ENCODE assay signal across 12 cellular contexts in genomic region chr20:63559485-63560332, GRCh38. TPM values are rescaled to one million over a fixed set of nuclear protein-coding genes. Genes with fewer than 3 reads are reported as not detected.
DNase-seq lines count a peak whose midpoint lies in the region; ATAC-seq, FAIRE-seq and TF ChIP-seq lines count a peak whose summit lies in the region.
"Not testable (repeated sequence)": the region's sequence is repeated elsewhere in the genome, so short reads cannot be mapped to it uniquely, and the experiment has no call there.
"Had no signal": no experiment of that assay in that cellular context is flagged by ENCODE, and none has a peak within 500 bp of the region (broad histone marks: within the 10 kb centered on the region; RNA-seq: fewer than 3 reads in every experiment).

No MANE protein-coding gene starts in this region.

- H3K27ac ChIP-seq in CD4-positive, alpha-beta T cell (ENCODE audit: low read depth, low read length); GM23338 (ENCODE audit: low read depth); H1 (ENCODE audit: low read depth, low read length): not testable (repeated sequence)

- TF ChIP-seq RAD21 in H1 (IDR thresholded peaks at IDR 0.05 in 1 of 2, conservative IDR thresholded peaks at IDR 0.05 in 1 of 2; ENCODE audit: low read depth in 2 of 2, low read length in 2 of 2): not testable (repeated sequence)

- H3K56ac ChIP-seq in H1 (replicated peaks; ENCODE audit: insufficient read length, low read depth, low read length): not testable (repeated sequence)

- not testable (repeated sequence) for H2BK20ac ChIP-seq in H1 (ENCODE audit: low read length)

- not testable (repeated sequence) for H3K9me3 Mint-ChIP-seq in CD4-positive, alpha-beta T cell; GM23338; activated naive CD4-positive, alpha-beta T cell treated with anti-CD3 and anti-CD28 coated beads for 36 hours

- not testable (repeated sequence) for H4K5ac ChIP-seq in H1 (ENCODE audit: insufficient read length, low read depth, low read length)

- 0 out of 2 replicates have a peak overlapping the region, but pooled peaks have one; percentile 25 for H4K8ac ChIP-seq in H1 (ENCODE audit: extremely low read depth, insufficient read depth, low read length)

- H3K9me3 ChIP-seq in CD4-positive, alpha-beta T cell (ENCODE audit: control insufficient read depth, low read length); H1 (ENCODE audit: insufficient read depth in 2 of 2, low read depth in 1 of 2, low read length in 1 of 2): not testable (repeated sequence)

- CTCF ChIA-PET in CD4-positive, alpha-beta T cell (lab: Charles Lee); activated naive CD4-positive, alpha-beta T cell treated with anti-CD3 and anti-CD28 coated beads for 36 hours (lab: Charles Lee): not testable (repeated sequence)
- CTCF ChIA-PET in H1 (lab: Charles Lee; ENCODE audit: partially characterized antibody): interaction anchor here (0.6 kb wide), 2 partner anchors 13 to 17 kb away, joined by 3 to 4 read pairs; no protein-coding TSS in a partner anchor

- not testable (repeated sequence) for H3F3A ChIP-seq in GM23338 (replicated peaks; ENCODE audit: low read depth)

- H3K4me1 Mint-ChIP-seq in CD4-positive, alpha-beta T cell (ENCODE audit: low read depth); GM23338; activated naive CD4-positive, alpha-beta T cell treated with anti-CD3 and anti-CD28 coated beads for 36 hours (ENCODE audit: low read depth): not testable (repeated sequence)

- H3K4me2 ChIP-seq in GM23338; H1 (ENCODE audit: insufficient read depth in 1 of 2, low read depth in 2 of 2, low read length in 2 of 2): not testable (repeated sequence)

- not testable (repeated sequence) for H2BK120ac ChIP-seq in H1 (replicated peaks; ENCODE audit: low read depth, low read length)

- peak in 6 of 10 experiments; percentile 37 to 65 (median 58) for DNase-seq in CD4-positive, alpha-beta T cell
- not testable (repeated sequence) for DNase-seq in GM23338 (ENCODE audit: low spot score)
- peak; percentile 33 for DNase-seq in T follicular helper cell (ENCODE audit: low read depth)
- peak; percentile 47 for DNase-seq in activated CD4-positive, alpha-beta T cell treated with anti-CD3 and anti-CD28 coated beads, Interleukin-2, amount 50 U/mL, for 1 hour
- DNase-seq in activated T-cell treated with anti-CD3 and anti-CD28 coated beads for 48 hours (ENCODE audit: low read depth): peak; percentile 52
- peak; percentile 61 for DNase-seq in activated naive CD4-positive, alpha-beta T cell treated with anti-CD3 and anti-CD28 coated beads for 36 hours
- peak in 1 of 2 experiments; percentile 77 for DNase-seq in H1 (ENCODE audit: low read depth in 1 of 2, low spot score in 2 of 2)
- peak; percentile 67 for DNase-seq in stimulated activated CD4-positive, alpha-beta T cell treated with anti-CD3 and anti-CD28 coated beads, Interleukin-1b, Interleukin-23, amount 100 ng/mL, for 48 hours

- H3K79me2 ChIP-seq in GM23338 (replicated peaks; ENCODE audit: insufficient read depth); H1 (ENCODE audit: control insufficient read depth in 1 of 2, insufficient read depth in 2 of 2, low read length in 2 of 2): not testable (repeated sequence)

- H3K27ac Mint-ChIP-seq in CD4-positive, alpha-beta T cell; GM23338; activated naive CD4-positive, alpha-beta T cell treated with anti-CD3 and anti-CD28 coated beads for 36 hours: not testable (repeated sequence)

- not testable (repeated sequence) for H4K20me1 ChIP-seq in GM23338 (replicated peaks; ENCODE audit: insufficient read depth); H1 (replicated peaks in 1 of 2; ENCODE audit: control insufficient read depth in 1 of 2, insufficient read depth in 2 of 2, low read length in 2 of 2)

- not testable (repeated sequence) for H4K91ac ChIP-seq in H1 (replicated peaks; ENCODE audit: insufficient read length, low read length)

- not testable (repeated sequence) for H3K9ac ChIP-seq in H1 (replicated peaks in 1 of 4; ENCODE audit: extremely low read depth in 1 of 4, low read depth in 3 of 4, low read length in 3 of 4)

- not testable (repeated sequence) for H3K14ac ChIP-seq in H1 (ENCODE audit: insufficient read length)

- intact Hi-C loops in CD4-positive, alpha-beta T cell (cut with DNase I, micrococcal nuclease); activated naive CD4-positive, alpha-beta T cell treated with anti-CD3 and anti-CD28 coated beads for 36 hours (cut with micrococcal nuclease): not testable (repeated sequence)

- not testable (repeated sequence) for H3K23ac ChIP-seq in H1 (ENCODE audit: insufficient read length)

- 92% methylated on average over 23 of the region's 31 CpGs; no CpG with 5 or more reads in 1 of the 2 experiments for WGBS in H1 (ENCODE audit: extremely low coverage in 1 of 2, insufficient coverage in 1 of 2, insufficient read length in 1 of 2, insufficient replicate concordance in 2 of 2, low coverage in 1 of 2, low lambda C conversion rate in 2 of 2, missing lambda C conversion rate in 1 of 2), 2 experiments

- not testable (repeated sequence) for H3K4ac ChIP-seq in H1 (replicated peaks; ENCODE audit: insufficient read length, low read depth, low read length)

- H3K27me3 ChIP-seq in CD4-positive, alpha-beta T cell (ENCODE audit: control insufficient read depth, insufficient read depth, low read length); GM23338 (ENCODE audit: insufficient read depth); H1 (replicated peaks in 1 of 4; ENCODE audit: control insufficient read depth in 3 of 4, extremely low read depth in 1 of 4, insufficient read depth in 3 of 4, low read length in 3 of 4): not testable (repeated sequence)

- H3K4me1 ChIP-seq in GM23338 (ENCODE audit: insufficient read depth); H1 (replicated peaks in 1 of 4; ENCODE audit: control insufficient read depth in 3 of 4, insufficient read depth in 4 of 4, low read length in 3 of 4): not testable (repeated sequence)

- H3K36me3 Mint-ChIP-seq in CD4-positive, alpha-beta T cell (ENCODE audit: low read depth): peaks cover 11% of the 10 kb centered on the region
- H3K36me3 Mint-ChIP-seq in GM23338 (ENCODE audit: low read depth); activated naive CD4-positive, alpha-beta T cell treated with anti-CD3 and anti-CD28 coated beads for 36 hours (ENCODE audit: low read depth): not testable (repeated sequence)

- not testable (repeated sequence) for TF ChIP-seq POLR2A in H1 (IDR thresholded peaks at IDR 0.05; ENCODE audit: control extremely low read depth in 1 of 2, low read depth in 2 of 2, low read length in 2 of 2)

- not testable (repeated sequence) for H2BK15ac ChIP-seq in H1 (ENCODE audit: low read length)

- ATAC-seq in CD4-positive, alpha-beta T cell (ENCODE audit: poor library complexity): peak; percentile 17
- ATAC-seq in GM23338: peak; percentile 17

- H3K27me3 Mint-ChIP-seq in CD4-positive, alpha-beta T cell; GM23338 (ENCODE audit: insufficient read depth, low read depth, poor library complexity); activated naive CD4-positive, alpha-beta T cell treated with anti-CD3 and anti-CD28 coated beads for 36 hours (ENCODE audit: low read depth): not testable (repeated sequence)

- TF ChIP-seq EP300 in H1 (IDR thresholded peaks at IDR 0.05; ENCODE audit: borderline replicate concordance in 1 of 2, low read depth in 2 of 2, low read length in 2 of 2): not testable (repeated sequence)

- H3K23me2 ChIP-seq in H1 (ENCODE audit: low read depth, low read length): not testable (repeated sequence)

- POLR2A ChIA-PET in CD4-positive, alpha-beta T cell (lab: Charles Lee): not testable (repeated sequence)
- POLR2A ChIA-PET in H1 (lab: Charles Lee; ENCODE audit: partially characterized antibody): interaction anchor here (1.2 to 1.7 kb wide), 2 partner anchors 9 to 14 kb away, joined by 3 to 5 read pairs; partner anchors contain the start of gene HELZ2

- not testable (repeated sequence) for H3K4me3 ChIP-seq in GM23338; H1 (ENCODE audit: extremely low read depth in 1 of 4, insufficient read depth in 2 of 4, low read depth in 3 of 4, low read length in 4 of 4)

- H3K4me3 Mint-ChIP-seq in CD4-positive, alpha-beta T cell; GM23338; activated naive CD4-positive, alpha-beta T cell treated with anti-CD3 and anti-CD28 coated beads for 36 hours: not testable (repeated sequence)

- not testable (repeated sequence) for H2BK5ac ChIP-seq in H1 (ENCODE audit: low read depth, low read length)

- H3K18ac ChIP-seq in H1 (ENCODE audit: extremely low read depth, low read length): not testable (repeated sequence)

- not testable (repeated sequence) for H3K79me1 ChIP-seq in H1 (ENCODE audit: low read depth, low read length)

- not testable (repeated sequence) for H3K36me3 ChIP-seq in GM23338 (ENCODE audit: insufficient read depth); H1 (ENCODE audit: control insufficient read depth in 2 of 4, insufficient read depth in 4 of 4, low read length in 3 of 4)

- not testable (repeated sequence) for TF ChIP-seq CTCF in CD4-positive, alpha-beta T cell (IDR thresholded peaks at IDR 0.05); GM23338 (conservative IDR thresholded peaks at IDR 0.05; ENCODE audit: low read depth in 2 of 2); H1 (IDR thresholded peaks at IDR 0.05; ENCODE audit: control extremely low read depth in 1 of 3, insufficient read depth in 1 of 3, low read depth in 1 of 3, low read length in 3 of 3)

- FAIRE-seq in H1 (lab: Jason Lieb, UNC): peak; percentile 52

- H2AFZ ChIP-seq in GM23338; H1 (ENCODE audit: low read length): not testable (repeated sequence)

- H2AK5ac ChIP-seq in H1 (ENCODE audit: low read depth, low read length): not testable (repeated sequence)

- not testable (repeated sequence) for H2BK12ac ChIP-seq in H1 (ENCODE audit: low read depth, low read length)

- H3K9me2 ChIP-seq in GM23338 (ENCODE audit: insufficient read depth): not testable (repeated sequence)

RNA-seq across cellular contexts. Expression of gene FNDC11, which starts 5.8 kb away (rescaled TPM):
- 1 to 10 TPM; 1.7 to 1.8 TPM for total RNA-seq in CD4-positive, alpha-beta T cell
- 5.3 and 6.5 TPM in 2 replicates for total RNA-seq in GM23338 (2014; rRNA removed; shearing (Covaris generic))
- polyA plus RNA-seq in GM23338 (2016; fragmentation: Nextera tagmentation; extraction: Ambion mirVana) (3.4 and 3.5 TPM in 2 replicates), H1 (2011; rRNA removed) (8.8 and 13.5 TPM in 2 replicates)
- total RNA-seq in activated naive CD4-positive, alpha-beta T cell treated with anti-CD3 and anti-CD28 coated beads for 36 hours: under 1 TPM in 1 of 2 experiments, not detected in 1; 0.10 TPM
- 2.5 and 2.6 TPM in 2 replicates for total RNA-seq in H1 (2021; fragmentation: NEBNext Ultra II Directional; extraction: Animal tissue kit (Norgen Biotek cat#: 25700))
- 9.1 TPM for polyA plus RNA-seq in H1 (2011; cell fraction: cytosol; rRNA removed)
- polyA plus RNA-seq in H1 (2011; cell fraction: nucleus; rRNA removed): 17.7 TPM
- 2.1 to 3.9 TPM (median 3.5 TPM) in 4 replicates for polyA plus RNA-seq in H1 (2012, experiment 1 of 2)
- polyA plus RNA-seq in H1 (2012, experiment 2 of 2): 3.5 TPM
- 3.0 TPM for polyA plus RNA-seq in H1 (2013, experiment 1 of 2)
- 2.8 TPM for polyA plus RNA-seq in H1 (2013, experiment 2 of 2)
- polyA minus RNA-seq in H1 (2011; rRNA and poly(A)+ RNA removed): 2.3 and 2.5 TPM in 2 replicates
- 4.5 TPM for polyA minus RNA-seq in H1 (2011; cell fraction: cytosol; rRNA and poly(A)+ RNA removed)
- polyA minus RNA-seq in H1 (2011; cell fraction: nucleus; rRNA and poly(A)+ RNA removed): 7.0 TPM
- total RNA-seq: HFFc6, HT1080 had no signal

RNA-seq across cellular contexts. Expression of gene SRMS, which starts 12.2 kb away (rescaled TPM):
- not detected for total RNA-seq in CD4-positive, alpha-beta T cell
- 0.50 and 0.59 TPM in 2 replicates for total RNA-seq in GM23338 (2014; rRNA removed; shearing (Covaris generic))
- polyA plus RNA-seq in GM23338 (2016; fragmentation: Nextera tagmentation; extraction: Ambion mirVana) (0.23 TPM in 1 of 2 replicates, not detected in the other), H1 (2011; rRNA removed) (0.39 and 0.66 TPM in 2 replicates)
- total RNA-seq in activated naive CD4-positive, alpha-beta T cell treated with anti-CD3 and anti-CD28 coated beads for 36 hours: not detected
- total RNA-seq in H1 (2021; fragmentation: NEBNext Ultra II Directional; extraction: Animal tissue kit (Norgen Biotek cat#: 25700)): 0.29 and 0.76 TPM in 2 replicates
- polyA plus RNA-seq in H1 (2011; cell fraction: cytosol; rRNA removed): 0.36 TPM
- polyA plus RNA-seq in H1 (2011; cell fraction: nucleus; rRNA removed): 2.9 TPM
- polyA plus RNA-seq in H1 (2012, experiment 1 of 2): 0.23 to 0.46 TPM (median 0.39 TPM) in 4 replicates
- polyA plus RNA-seq in H1 (2012, experiment 2 of 2): 0.10 TPM
- polyA plus RNA-seq in H1 (2013, experiment 1 of 2): 0.28 TPM
- 0.15 TPM for polyA plus RNA-seq in H1 (2013, experiment 2 of 2)
- 0.10 TPM in 1 of 2 replicates, not detected in the other for polyA minus RNA-seq in H1 (2011; rRNA and poly(A)+ RNA removed)
- polyA minus RNA-seq in H1 (2011; cell fraction: cytosol; rRNA and poly(A)+ RNA removed): not detected
- polyA minus RNA-seq in H1 (2011; cell fraction: nucleus; rRNA and poly(A)+ RNA removed): 0.50 TPM
- total RNA-seq: HFFc6, HT1080, Right ventricle myocardium inferior, SJCRH30 had no signal

RNA-seq across cellular contexts. Expression of gene HELZ2, which starts 14.3 kb away (rescaled TPM):
- 10 to 100 TPM; 57.7 to 59.6 TPM for total RNA-seq in CD4-positive, alpha-beta T cell
- 39.6 and 48.9 TPM in 2 replicates for total RNA-seq in GM23338 (2014; rRNA removed; shearing (Covaris generic))
- polyA plus RNA-seq in GM23338 (2016; fragmentation: Nextera tagmentation; extraction: Ambion mirVana): 4.6 and 5.2 TPM in 2 replicates
- total RNA-seq in activated naive CD4-positive, alpha-beta T cell treated with anti-CD3 and anti-CD28 coated beads for 36 hours: 10 to 100 TPM; 20.0 to 20.4 TPM
- total RNA-seq in H1 (2021; fragmentation: NEBNext Ultra II Directional; extraction: Animal tissue kit (Norgen Biotek cat#: 25700)): 17.5 and 18.2 TPM in 2 replicates
- 7.9 and 14.0 TPM in 2 replicates for polyA plus RNA-seq in H1 (2011; rRNA removed)
- 10.0 TPM for polyA plus RNA-seq in H1 (2011; cell fraction: cytosol; rRNA removed)
- 48.4 TPM for polyA plus RNA-seq in H1 (2011; cell fraction: nucleus; rRNA removed)
- polyA plus RNA-seq in H1 (2012, experiment 1 of 2): 7.8 to 17.1 TPM (median 14.4 TPM) in 4 replicates
- 9.1 TPM for polyA plus RNA-seq in H1 (2012, experiment 2 of 2)
- polyA plus RNA-seq in H1 (2013, experiment 1 of 2): 9.5 TPM
- 8.5 TPM for polyA plus RNA-seq in H1 (2013, experiment 2 of 2)
- polyA minus RNA-seq in H1 (2011; rRNA and poly(A)+ RNA removed): 16.0 and 19.4 TPM in 2 replicates
- polyA minus RNA-seq in H1 (2011; cell fraction: cytosol; rRNA and poly(A)+ RNA removed): 21.0 TPM
- 35.2 TPM for polyA minus RNA-seq in H1 (2011; cell fraction: nucleus; rRNA and poly(A)+ RNA removed)

RNA-seq across cellular contexts. Expression of gene PTK6, which starts 22.5 kb away (rescaled TPM):
- under 1 TPM; 0.19 to 0.22 TPM for total RNA-seq in CD4-positive, alpha-beta T cell
- 0.28 TPM in 1 of 2 replicates, not detected in the other for total RNA-seq in GM23338 (2014; rRNA removed; shearing (Covaris generic))
- polyA plus RNA-seq in GM23338 (2016; fragmentation: Nextera tagmentation; extraction: Ambion mirVana): 0.07 TPM in 1 of 2 replicates, not detected in the other
- total RNA-seq in activated naive CD4-positive, alpha-beta T cell treated with anti-CD3 and anti-CD28 coated beads for 36 hours: under 1 TPM; 0.35 to 0.38 TPM
- 0.17 and 0.19 TPM in 2 replicates for total RNA-seq in H1 (2021; fragmentation: NEBNext Ultra II Directional; extraction: Animal tissue kit (Norgen Biotek cat#: 25700))
- polyA plus RNA-seq in H1 (2011; rRNA removed): 0.12 and 0.30 TPM in 2 replicates
- polyA plus RNA-seq in H1 (2011; cell fraction: cytosol; rRNA removed): 0.27 TPM
- polyA plus RNA-seq in H1 (2011; cell fraction: nucleus; rRNA removed): 0.67 TPM
- 0.32 to 0.41 TPM (median 0.40 TPM) in 4 replicates for polyA plus RNA-seq in H1 (2012, experiment 1 of 2)
- polyA plus RNA-seq in H1 (2012, experiment 2 of 2): 0.25 TPM
- 0.08 TPM for polyA plus RNA-seq in H1 (2013, experiment 1 of 2)
- polyA plus RNA-seq in H1 (2013, experiment 2 of 2): 0.07 TPM
- 0.12 TPM in 1 of 2 replicates, not detected in the other for polyA minus RNA-seq in H1 (2011; rRNA and poly(A)+ RNA removed)
- 0.37 TPM for polyA minus RNA-seq in H1 (2011; cell fraction: cytosol; rRNA and poly(A)+ RNA removed)
- 0.20 TPM for polyA minus RNA-seq in H1 (2011; cell fraction: nucleus; rRNA and poly(A)+ RNA removed)
- total RNA-seq: HT1080 had no signal

RNA-seq across cellular contexts. Expression of gene PPDPF, which starts 39.1 kb away (rescaled TPM):
- 100 to 1,000 TPM; 249 to 251 TPM for total RNA-seq in CD4-positive, alpha-beta T cell
- 117 and 141 TPM in 2 replicates for total RNA-seq in GM23338 (2014; rRNA removed; shearing (Covaris generic))
- 83.9 and 92.9 TPM in 2 replicates for polyA plus RNA-seq in GM23338 (2016; fragmentation: Nextera tagmentation; extraction: Ambion mirVana)
- 100 to 1,000 TPM; 189 to 194 TPM for total RNA-seq in activated naive CD4-positive, alpha-beta T cell treated with anti-CD3 and anti-CD28 coated beads for 36 hours
- 125 and 138 TPM in 2 replicates for total RNA-seq in H1 (2021; fragmentation: NEBNext Ultra II Directional; extraction: Animal tissue kit (Norgen Biotek cat#: 25700))
- 30.5 and 49.9 TPM in 2 replicates for polyA plus RNA-seq in H1 (2011; rRNA removed)
- polyA plus RNA-seq in H1 (2011; cell fraction: cytosol; rRNA removed): 13.6 TPM
- 40.2 TPM for polyA plus RNA-seq in H1 (2011; cell fraction: nucleus; rRNA removed)
- 38.8 to 127 TPM (median 112 TPM) in 4 replicates for polyA plus RNA-seq in H1 (2012, experiment 1 of 2)
- 66.7 TPM for polyA plus RNA-seq in H1 (2012, experiment 2 of 2)
- 147 TPM for polyA plus RNA-seq in H1 (2013, experiment 1 of 2)
- 151 TPM for polyA plus RNA-seq in H1 (2013, experiment 2 of 2)
- polyA minus RNA-seq in H1 (2011; rRNA and poly(A)+ RNA removed): 2.8 and 4.9 TPM in 2 replicates
- 109 TPM for polyA minus RNA-seq in H1 (2011; cell fraction: cytosol; rRNA and poly(A)+ RNA removed)
- 58.7 TPM for polyA minus RNA-seq in H1 (2011; cell fraction: nucleus; rRNA and poly(A)+ RNA removed)
